Comparison of ENCODE assay signal across 2 cellular contexts in the genomic region with DNA sequence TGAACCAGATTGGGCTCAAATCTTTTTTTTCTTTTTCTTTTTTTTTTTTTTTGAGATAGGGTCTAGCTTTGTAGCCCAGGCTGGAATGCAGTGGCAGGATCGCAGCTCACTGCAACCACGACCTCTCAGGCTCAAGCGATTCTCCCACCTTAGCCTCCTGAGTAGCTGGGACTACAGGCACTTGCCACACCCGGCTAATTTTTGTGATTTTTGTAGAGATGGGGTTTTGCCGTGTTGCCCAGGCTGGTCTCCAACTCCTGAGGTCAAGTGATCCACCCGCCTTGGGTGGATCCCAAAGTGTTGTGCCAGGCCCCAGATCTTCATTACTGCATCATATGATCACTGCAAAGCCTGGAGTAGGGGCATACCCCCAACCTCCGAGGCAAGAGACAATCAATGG.
TF ChIP-seq lines count a peak whose summit lies in the region.

No MANE protein-coding gene starts in this region.

TF ChIP-seq in HEK293, 187 proteins besides CTCF, POLR2A, EP300 and RAD21:
- TF ChIP-seq KLF1 (tag by site-specific recombination; IDR thresholded peaks at IDR 0.05) = peak; percentile 38; the same call in 1 of the 2 replicates
- TF ChIP-seq, protein P1, sequence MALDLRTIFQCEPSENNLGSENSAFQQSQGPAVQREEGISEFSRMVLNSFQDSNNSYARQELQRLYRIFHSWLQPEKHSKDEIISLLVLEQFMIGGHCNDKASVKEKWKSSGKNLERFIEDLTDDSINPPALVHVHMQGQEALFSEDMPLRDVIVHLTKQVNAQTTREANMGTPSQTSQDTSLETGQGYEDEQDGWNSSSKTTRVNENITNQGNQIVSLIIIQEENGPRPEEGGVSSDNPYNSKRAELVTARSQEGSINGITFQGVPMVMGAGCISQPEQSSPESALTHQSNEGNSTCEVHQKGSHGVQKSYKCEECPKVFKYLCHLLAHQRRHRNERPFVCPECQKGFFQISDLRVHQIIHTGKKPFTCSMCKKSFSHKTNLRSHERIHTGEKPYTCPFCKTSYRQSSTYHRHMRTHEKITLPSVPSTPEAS (tag by site-specific recombination; IDR thresholded peaks at IDR 0.05) = no peak

TF ChIP-seq in K562, 482 proteins besides CTCF, POLR2A, EP300 and RAD21:
- TF ChIP-seq ZNF695 (CRISPR knock-in tag; IDR thresholded peaks at IDR 0.05) (no peak), GATAD2A (IDR thresholded peaks at IDR 0.05) (no peak), ZFX (CRISPR knock-in tag; IDR thresholded peaks at IDR 0.05) (no peak), NCOA2 (IDR thresholded peaks at IDR 0.05; ENCODE audit: partially characterized antibody in 2 of 2) (no peak), XRCC3 (IDR thresholded peaks at IDR 0.05) (no peak), HDAC3 (IDR thresholded peaks at IDR 0.05; ENCODE audit: borderline replicate concordance, partially characterized antibody) (no peak)
- TF ChIP-seq, protein P2, sequence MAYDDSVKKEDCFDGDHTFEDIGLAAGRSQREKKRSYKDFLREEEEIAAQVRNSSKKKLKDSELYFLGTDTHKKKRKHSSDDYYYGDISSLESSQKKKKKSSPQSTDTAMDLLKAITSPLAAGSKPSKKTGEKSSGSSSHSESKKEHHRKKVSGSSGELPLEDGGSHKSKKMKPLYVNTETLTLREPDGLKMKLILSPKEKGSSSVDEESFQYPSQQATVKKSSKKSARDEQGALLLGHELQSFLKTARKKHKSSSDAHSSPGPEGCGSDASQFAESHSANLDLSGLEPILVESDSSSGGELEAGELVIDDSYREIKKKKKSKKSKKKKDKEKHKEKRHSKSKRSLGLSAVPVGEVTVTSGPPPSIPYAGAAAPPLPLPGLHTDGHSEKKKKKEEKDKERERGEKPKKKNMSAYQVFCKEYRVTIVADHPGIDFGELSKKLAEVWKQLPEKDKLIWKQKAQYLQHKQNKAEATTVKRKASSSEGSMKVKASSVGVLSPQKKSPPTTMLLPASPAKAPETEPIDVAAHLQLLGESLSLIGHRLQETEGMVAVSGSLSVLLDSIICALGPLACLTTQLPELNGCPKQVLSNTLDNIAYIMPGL (CRISPR knock-in tag; IDR thresholded peaks at IDR 0.05) = no peak
- TF ChIP-seq, protein P3, sequence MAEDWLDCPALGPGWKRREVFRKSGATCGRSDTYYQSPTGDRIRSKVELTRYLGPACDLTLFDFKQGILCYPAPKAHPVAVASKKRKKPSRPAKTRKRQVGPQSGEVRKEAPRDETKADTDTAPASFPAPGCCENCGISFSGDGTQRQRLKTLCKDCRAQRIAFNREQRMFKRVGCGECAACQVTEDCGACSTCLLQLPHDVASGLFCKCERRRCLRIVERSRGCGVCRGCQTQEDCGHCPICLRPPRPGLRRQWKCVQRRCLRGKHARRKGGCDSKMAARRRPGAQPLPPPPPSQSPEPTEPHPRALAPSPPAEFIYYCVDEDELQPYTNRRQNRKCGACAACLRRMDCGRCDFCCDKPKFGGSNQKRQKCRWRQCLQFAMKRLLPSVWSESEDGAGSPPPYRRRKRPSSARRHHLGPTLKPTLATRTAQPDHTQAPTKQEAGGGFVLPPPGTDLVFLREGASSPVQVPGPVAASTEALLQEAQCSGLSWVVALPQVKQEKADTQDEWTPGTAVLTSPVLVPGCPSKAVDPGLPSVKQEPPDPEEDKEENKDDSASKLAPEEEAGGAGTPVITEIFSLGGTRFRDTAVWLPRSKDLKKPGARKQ (CRISPR knock-in tag; IDR thresholded peaks at IDR 0.05) = no peak
TF ChIP-seq in K562: peak in this region for 0.
